Comparison of ENCODE assay signal across 12 cellular contexts in genomic region chr4:176436500-176436973, GRCh38.
DNase-seq lines count a peak whose midpoint lies in the region; ATAC-seq and TF ChIP-seq lines count a peak whose summit lies in the region.
"Had no signal": no experiment of that assay in that cellular context is flagged by ENCODE, and none has a peak within 500 bp of the region (broad histone marks: within the 10 kb centered on the region; RNA-seq: fewer than 3 reads in every experiment).

No MANE protein-coding gene starts in this region.

- H3K27ac Mint-ChIP-seq in Caco-2 (ENCODE audit: unreplicated experiment): no peak overlapping the region
- no peak overlapping the region for H3K27ac Mint-ChIP-seq in progenitor cell of endocrine pancreas
- H3K27ac Mint-ChIP-seq: activated B cell treated with CpG ODN at 0.5 μM for 24 hours; CD4-positive, CD25-positive, alpha-beta regulatory T cell; mesothelial cell of epicardium had no signal

- no peaks in the 10 kb centered on the region for H3K36me3 Mint-ChIP-seq in Caco-2 (ENCODE audit: insufficient read depth, unreplicated experiment)
- no peaks in the 10 kb centered on the region for H3K36me3 Mint-ChIP-seq in progenitor cell of endocrine pancreas (ENCODE audit: insufficient read depth)
- H3K36me3 Mint-ChIP-seq: CD4-positive, CD25-positive, alpha-beta regulatory T cell; mesothelial cell of epicardium had no signal

- ATAC-seq in GM21360 (IDR thresholded peaks at IDR 0.05; ENCODE audit: unreplicated experiment): peak; percentile 49
- ATAC-seq in HG03520 (IDR thresholded peaks at IDR 0.05; ENCODE audit: unreplicated experiment): peak; percentile 54

- H3K27me3 ChIP-seq in ACC112 (ENCODE audit: insufficient read depth, low read length): no peaks in the 10 kb centered on the region
- no peaks in the 10 kb centered on the region for H3K27me3 ChIP-seq in brain microvascular endothelial cell (replicated peaks)
- H3K27me3 ChIP-seq in Caco-2 (replicated peaks; ENCODE audit: control insufficient read depth, insufficient read depth, low read length): no peaks in the 10 kb centered on the region

- no peaks in the 10 kb centered on the region for H3K9me3 Mint-ChIP-seq in Caco-2 (ENCODE audit: unreplicated experiment)
- H3K9me3 Mint-ChIP-seq in progenitor cell of endocrine pancreas (ENCODE audit: low read depth): no peaks in the 10 kb centered on the region
- H3K9me3 Mint-ChIP-seq: activated B cell treated with CpG ODN at 0.5 μM for 24 hours, mesothelial cell of epicardium had no signal

- H3K4me1 ChIP-seq in ACC112 (ENCODE audit: control insufficient read depth, insufficient read depth, low read length, unreplicated experiment) (peaks cover 35% of the 10 kb centered on the region), Caco-2 (no peaks in the 10 kb centered on the region)

- H3K27ac ChIP-seq in ACC112 (ENCODE audit: low read depth, low read length) (peak overlapping the region; percentile 80), brain microvascular endothelial cell (peak overlapping the region; percentile 65)

- BruUV-seq in Caco-2 (replicated peaks; lab: Mats Ljungman, UMichigan): no TSS peak

- H3K27me3 Mint-ChIP-seq in Caco-2 (ENCODE audit: insufficient read depth, unreplicated experiment) (peaks cover 5% of the 10 kb centered on the region), progenitor cell of endocrine pancreas (no peaks in the 10 kb centered on the region)
- H3K27me3 Mint-ChIP-seq: activated B cell treated with CpG ODN at 0.5 μM for 24 hours; CD4-positive, CD25-positive, alpha-beta regulatory T cell had no signal

- POLR2A ChIA-PET in Caco-2 (lab: Charles Lee): no interaction called here

- DNase-seq in brain microvascular endothelial cell (peak; percentile 76), KG1 (lab: John Stamatoyannopoulos, UW) (no peak), NCI-H2081 treated with DMSO at 0.1 percent for 48 hours (lab: John Stamatoyannopoulos, UW) (no peak), Caco-2 (no peak), progenitor cell of endocrine pancreas (ENCODE audit: low spot score, unreplicated experiment) (no peak)
- DNase-seq: activated B cell treated with CpG ODN at 0.5 μM for 24 hours; CD4-positive, CD25-positive, alpha-beta regulatory T cell; H7 had no signal

- no peak overlapping the region; the same call in 1 of the 2 replicates for H3K4me3 ChIP-seq in ACC112 (ENCODE audit: low read depth, low read length)
- no peak overlapping the region for H3K4me3 ChIP-seq in brain microvascular endothelial cell (ENCODE audit: low read depth, low read length)
- H3K4me3 ChIP-seq in Caco-2 (ENCODE audit: low read depth, low read length): no peak overlapping the region

- no peaks in the 10 kb centered on the region for H3K4me1 Mint-ChIP-seq in Caco-2 (ENCODE audit: low read depth, unreplicated experiment)
- peaks cover 1% of the 10 kb centered on the region for H3K4me1 Mint-ChIP-seq in progenitor cell of endocrine pancreas (ENCODE audit: low read depth)

- H3K36me3 ChIP-seq in ACC112 (ENCODE audit: insufficient read depth, low read length): no peaks in the 10 kb centered on the region
- H3K36me3 ChIP-seq in brain microvascular endothelial cell (replicated peaks): no peaks in the 10 kb centered on the region
- no peaks in the 10 kb centered on the region for H3K36me3 ChIP-seq in Caco-2 (ENCODE audit: control insufficient read depth, insufficient read depth, low read length)

- intact Hi-C loops in Caco-2 (cut with micrococcal nuclease; ENCODE audit: unreplicated experiment): no loop called here

- H2AFZ ChIP-seq in ACC112 (ENCODE audit: low read length, unreplicated experiment): no peak overlapping the region

- in situ Hi-C loops in brain microvascular endothelial cell (cut with HindIII; ENCODE audit: low pct_ligation_motif_present, low sequenced_read_pairs): no loop called here

- H3K4me3 Mint-ChIP-seq in Caco-2 (ENCODE audit: unreplicated experiment) (no peak overlapping the region), progenitor cell of endocrine pancreas (ENCODE audit: low read depth) (no peak overlapping the region)
- H3K4me3 Mint-ChIP-seq: activated B cell treated with CpG ODN at 0.5 μM for 24 hours; CD4-positive, CD25-positive, alpha-beta regulatory T cell; mesothelial cell of epicardium had no signal

- no peaks in the 10 kb centered on the region for H3K79me2 ChIP-seq in ACC112 (ENCODE audit: control insufficient read depth, insufficient read depth, low read length, unreplicated experiment)

- no peak for TF ChIP-seq CTCF in brain microvascular endothelial cell (IDR thresholded peaks at IDR 0.05; ENCODE audit: low read depth, low read length, missing control alignments)
- TF ChIP-seq CTCF in Caco-2 (IDR thresholded peaks at IDR 0.05; ENCODE audit: insufficient read depth in 1 of 2, low read depth in 1 of 2, low read length in 1 of 2, severe bottlenecking in 1 of 2, unreplicated experiment in 1 of 2): no peak
- no peak for TF ChIP-seq CTCF in progenitor cell of endocrine pancreas (IDR thresholded peaks at IDR 0.05; ENCODE audit: unreplicated experiment)

- CTCF ChIA-PET in Caco-2 (lab: Charles Lee): no interaction called here

- no peaks in the 10 kb centered on the region; the same call in 1 of the 2 replicates for H3K9me3 ChIP-seq in Caco-2
